1 cellular context compared by ENCODE assay signal in the genomic region with DNA sequence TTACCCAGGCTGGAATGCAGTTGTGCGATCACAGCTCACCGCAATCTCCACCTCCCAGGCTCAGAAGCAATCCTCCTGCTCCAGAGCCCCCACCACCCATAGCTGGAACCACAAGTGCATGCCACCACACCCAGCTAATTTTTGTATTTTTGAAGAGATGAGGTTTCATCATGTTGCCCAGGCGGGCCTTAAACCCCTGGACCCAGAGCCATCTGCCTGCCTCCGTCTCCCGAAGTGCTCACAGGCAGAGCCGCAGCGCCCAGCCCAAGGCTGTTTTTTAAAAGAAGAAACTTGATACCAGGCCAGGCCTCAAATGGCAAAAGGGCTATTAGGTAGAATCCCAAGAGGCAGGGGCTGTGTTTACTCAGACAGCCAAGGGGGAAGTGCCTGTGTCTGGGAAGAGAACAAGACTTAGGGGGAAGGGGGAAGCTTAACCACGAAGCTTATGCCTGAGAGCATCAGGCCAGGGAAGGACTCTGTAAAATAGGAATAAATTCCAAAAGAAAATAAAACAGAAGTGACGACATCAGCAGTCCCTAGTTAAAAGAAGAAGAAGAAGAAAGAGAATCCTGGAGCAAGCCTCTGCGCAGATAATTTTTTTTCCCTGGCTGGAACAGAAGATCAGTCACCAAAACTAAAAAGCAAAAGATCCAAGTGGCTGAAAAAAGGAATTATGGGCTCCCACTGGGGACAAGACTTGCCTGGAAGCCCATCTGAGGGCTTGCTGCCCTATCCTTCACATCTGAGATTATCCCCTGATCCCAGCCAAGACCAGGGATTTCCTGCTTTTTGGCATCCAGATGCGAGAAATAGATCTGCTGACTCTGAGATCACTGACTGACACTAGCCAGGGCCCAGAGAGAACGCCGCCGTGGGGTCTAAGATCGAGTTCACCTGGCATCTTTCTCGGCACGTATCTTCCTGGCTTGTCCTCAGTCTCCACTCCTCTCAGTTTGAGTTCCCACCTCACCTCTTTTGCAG.
TF ChIP-seq lines count a peak whose summit lies in the region.

No MANE protein-coding gene starts in this region.

TF ChIP-seq in K562, 482 proteins besides CTCF, POLR2A, EP300 and RAD21:
- peak; percentile 60 for TF ChIP-seq CEBPB (tag; IDR thresholded peaks at IDR 0.05)
- TF ChIP-seq CEBPG (CRISPR knock-in tag; IDR thresholded peaks at IDR 0.05): no peak
- TF ChIP-seq CEBPG (tag; conservative IDR thresholded peaks at IDR 0.05 in 1 of 2, IDR thresholded peaks at IDR 0.05 in 1 of 2): 0 out of 4 replicates have a peak, but pooled peaks of 1 of the 2 experiments have one; percentile 28
- TF ChIP-seq ZFX (CRISPR knock-in tag; IDR thresholded peaks at IDR 0.05): no peak
- TF ChIP-seq, protein P1, sequence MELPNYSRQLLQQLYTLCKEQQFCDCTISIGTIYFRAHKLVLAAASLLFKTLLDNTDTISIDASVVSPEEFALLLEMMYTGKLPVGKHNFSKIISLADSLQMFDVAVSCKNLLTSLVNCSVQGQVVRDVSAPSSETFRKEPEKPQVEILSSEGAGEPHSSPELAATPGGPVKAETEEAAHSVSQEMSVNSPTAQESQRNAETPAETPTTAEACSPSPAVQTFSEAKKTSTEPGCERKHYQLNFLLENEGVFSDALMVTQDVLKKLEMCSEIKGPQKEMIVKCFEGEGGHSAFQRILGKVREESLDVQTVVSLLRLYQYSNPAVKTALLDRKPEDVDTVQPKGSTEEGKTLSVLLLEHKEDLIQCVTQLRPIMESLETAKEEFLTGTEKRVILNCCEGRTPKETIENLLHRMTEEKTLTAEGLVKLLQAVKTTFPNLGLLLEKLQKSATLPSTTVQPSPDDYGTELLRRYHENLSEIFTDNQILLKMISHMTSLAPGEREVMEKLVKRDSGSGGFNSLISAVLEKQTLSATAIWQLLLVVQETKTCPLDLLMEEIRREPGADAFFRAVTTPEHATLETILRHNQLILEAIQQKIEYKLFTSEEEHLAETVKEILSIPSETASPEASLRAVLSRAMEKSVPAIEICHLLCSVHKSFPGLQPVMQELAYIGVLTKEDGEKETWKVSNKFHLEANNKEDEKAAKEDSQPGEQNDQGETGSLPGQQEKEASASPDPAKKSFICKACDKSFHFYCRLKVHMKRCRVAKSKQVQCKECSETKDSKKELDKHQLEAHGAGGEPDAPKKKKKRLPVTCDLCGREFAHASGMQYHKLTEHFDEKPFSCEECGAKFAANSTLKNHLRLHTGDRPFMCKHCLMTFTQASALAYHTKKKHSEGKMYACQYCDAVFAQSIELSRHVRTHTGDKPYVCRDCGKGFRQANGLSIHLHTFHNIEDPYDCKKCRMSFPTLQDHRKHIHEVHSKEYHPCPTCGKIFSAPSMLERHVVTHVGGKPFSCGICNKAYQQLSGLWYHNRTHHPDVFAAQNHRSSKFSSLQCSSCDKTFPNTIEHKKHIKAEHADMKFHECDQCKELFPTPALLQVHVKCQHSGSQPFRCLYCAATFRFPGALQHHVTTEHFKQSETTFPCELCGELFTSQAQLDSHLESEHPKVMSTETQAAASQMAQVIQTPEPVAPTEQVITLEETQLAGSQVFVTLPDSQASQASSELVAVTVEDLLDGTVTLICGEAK (IDR thresholded peaks at IDR 0.05): no peak
- TF ChIP-seq, protein P1 (CRISPR knock-in tag; IDR thresholded peaks at IDR 0.05): no peak
TF ChIP-seq in K562: peak in this region for 2.
